13 cellular contexts compared by ENCODE assay signal in genomic region chr1:41447995-41448770, GRCh38. TPM values are rescaled to one million over a fixed set of nuclear protein-coding genes. Genes with fewer than 3 reads are reported as not detected.
A peak's percentile ranks its signal among the peaks of the same experiment; 100 is the strongest.
DNase-seq lines count a peak whose midpoint lies in the region; FAIRE-seq and TF ChIP-seq lines count a peak whose summit lies in the region.
"Had no signal": no experiment of that assay in that cellular context is flagged by ENCODE, and none has a peak within 500 bp of the region (broad histone marks: within the 10 kb centered on the region; RNA-seq: fewer than 3 reads in every experiment).

No MANE protein-coding gene starts in this region.

- peaks cover 20% of the 10 kb centered on the region for H3K4me1 Mint-ChIP-seq in astrocyte (ENCODE audit: low read depth, unreplicated experiment)
- H3K4me1 Mint-ChIP-seq: memory B cell; stimulated activated memory B cell treated with anti-CD40 and anti-IgM and Interleukin-4, amounts not matched to agents 10 μg/mL and 1 μg/mL and 100 μg/mL, for 72 hours had no signal

- peaks cover 5% of the 10 kb centered on the region for H3K9me3 Mint-ChIP-seq in astrocyte (ENCODE audit: unreplicated experiment)
- H3K9me3 Mint-ChIP-seq: stimulated activated memory B cell treated with anti-CD40 and anti-IgM and Interleukin-4, amounts not matched to agents 10 μg/mL and 1 μg/mL and 100 μg/mL, for 72 hours had no signal

- H4K8ac ChIP-seq in neuronal stem cell (ENCODE audit: low read depth, low read length), result no peak overlapping the region

- no peaks in the 10 kb centered on the region for H4K20me1 ChIP-seq in astrocyte (ENCODE audit: insufficient read depth, low read length)

- no peaks in the 10 kb centered on the region for H3K79me1 ChIP-seq in neuronal stem cell (ENCODE audit: low read depth, low read length)

- H3K14ac ChIP-seq in neuronal stem cell (ENCODE audit: low read length), result no peak overlapping the region

- no peak overlapping the region for H3K4me3 Mint-ChIP-seq in astrocyte (ENCODE audit: unreplicated experiment)
- H3K4me3 Mint-ChIP-seq: memory B cell; stimulated activated memory B cell treated with anti-CD40 and anti-IgM and Interleukin-4, amounts not matched to agents 10 μg/mL and 1 μg/mL and 100 μg/mL, for 72 hours had no signal

- H2BK15ac ChIP-seq in neuronal stem cell (ENCODE audit: low read length), result no peak overlapping the region

- no peak overlapping the region for H2BK5ac ChIP-seq in neuronal stem cell (ENCODE audit: low read length)

- no peak overlapping the region for H2BK12ac ChIP-seq in neuronal stem cell (ENCODE audit: low read length)

- WGBS in neuronal stem cell (ENCODE audit: extremely low coverage in 2 of 2, insufficient read length in 2 of 2, insufficient replicate concordance in 1 of 2), 2 donors, result no CpG with 5 or more reads among the region's 8 CpGs
- 78 to 88% (median 80%) methylated on average over 8 of the region's 8 CpGs for WGBS in stomach, 5 donors

- H3K36me3 ChIP-seq in astrocyte (ENCODE audit: insufficient read depth, low read length) (no peaks in the 10 kb centered on the region), neuronal stem cell (replicated peaks in 1 of 2; ENCODE audit: control insufficient read depth in 2 of 2, insufficient read depth in 2 of 2, low read length in 2 of 2) (no peaks in the 10 kb centered on the region), stomach (no peaks in the 10 kb centered on the region)
- H3K36me3 ChIP-seq: WERI-Rb-1 had no signal

- no peak overlapping the region for H3K23ac ChIP-seq in neuronal stem cell (ENCODE audit: low read depth, low read length, poor library complexity)

- no peak overlapping the region for H3K4me3 ChIP-seq in astrocyte (ENCODE audit: insufficient read depth, low read depth, low read length)
- peak overlapping the region in 1 of 2 donors; percentile 32 for H3K4me3 ChIP-seq in neuronal stem cell (ENCODE audit: low read length in 2 of 2)
- H3K4me3 ChIP-seq in stomach, result no peak overlapping the region

- TF ChIP-seq POLR2A in stomach (IDR thresholded peaks at IDR 0.05), result no peak

- DNase-seq in ELR (ENCODE audit: low read depth), result peak; percentile 19
- DNase-seq in NCI-H226, result peak; percentile 41
- DNase-seq in astrocyte (ENCODE audit: low read depth), result no peak
- DNase-seq in neuronal stem cell (ENCODE audit: low spot score), result no peak
- DNase-seq in stomach, result no peak
- no peak for DNase-seq in KBM-7
- no peak for DNase-seq in NCI-H2029 (lab: John Stamatoyannopoulos, UW)
- no peak for DNase-seq in putamen (ENCODE audit: low spot score)
- DNase-seq: activated effector memory CD4-positive, alpha-beta T cell treated with anti-CD3 and anti-CD28 coated beads, Interleukin-2, amount 50 U/mL, for 16 hours had no signal

- peaks cover 4% of the 10 kb centered on the region for H3K4me1 ChIP-seq in astrocyte (ENCODE audit: insufficient read depth, low read length)
- peaks cover 0 to 9% of the 10 kb centered on the region in 2 donors for H3K4me1 ChIP-seq in neuronal stem cell (ENCODE audit: control insufficient read depth in 2 of 2, insufficient read depth in 1 of 2, low read depth in 1 of 2, low read length in 2 of 2)
- H3K4me1 ChIP-seq in stomach, result no peaks in the 10 kb centered on the region

- no peak for FAIRE-seq in astrocyte (lab: Jason Lieb, UNC)

- no peak overlapping the region for H3K4ac ChIP-seq in neuronal stem cell (ENCODE audit: low read length)

- peaks cover 15% of the 10 kb centered on the region for H3K9me3 ChIP-seq in astrocyte (ENCODE audit: insufficient read depth, low read depth, low read length)
- peaks cover 4 to 14% of the 10 kb centered on the region in 2 donors for H3K9me3 ChIP-seq in neuronal stem cell (replicated peaks in 1 of 2; ENCODE audit: control insufficient read depth in 2 of 2, insufficient read depth in 1 of 2, low read depth in 1 of 2, low read length in 2 of 2)
- peaks cover 0 to 17% (median 11%) of the 10 kb centered on the region in 4 donors for H3K9me3 ChIP-seq in stomach

- H3K9ac ChIP-seq in astrocyte (ENCODE audit: low read length) (no peak overlapping the region), neuronal stem cell (ENCODE audit: low read depth, low read length, poor library complexity) (no peak overlapping the region)

- H2BK120ac ChIP-seq in neuronal stem cell (ENCODE audit: low read depth, low read length), result no peak overlapping the region

- no peak for TF ChIP-seq CTCF in astrocyte (IDR thresholded peaks at IDR 0.05; ENCODE audit: insufficient read depth, low read depth, low read length)
- no peak for TF ChIP-seq CTCF in stomach (IDR thresholded peaks at IDR 0.05)

- H3K27ac ChIP-seq in astrocyte (ENCODE audit: low read depth, low read length) (no peak overlapping the region), neuronal stem cell (replicated peaks; ENCODE audit: low read length) (no peak overlapping the region), stomach (no peak overlapping the region)

- in situ Hi-C loops in KBM-7 (cut with MboI; ENCODE audit: low pct_unique_long_range_greater_than_20kb, low sequenced_read_pairs), result no loop called here

- no peak overlapping the region for H4K91ac ChIP-seq in neuronal stem cell (ENCODE audit: low read depth, low read length, poor library complexity)

- H3K79me2 ChIP-seq in astrocyte (ENCODE audit: insufficient read depth, low read length), result no peaks in the 10 kb centered on the region

- no peak overlapping the region for H2AFZ ChIP-seq in astrocyte (ENCODE audit: low read depth, low read length)
- no peak overlapping the region for H2AFZ ChIP-seq in neuronal stem cell (ENCODE audit: low read length)

- intact Hi-C loops in stomach (cut with DNase I; ENCODE audit: low total_unique reads), result no loop called here

- H3K4me2 ChIP-seq in astrocyte (ENCODE audit: low read length) (no peak overlapping the region), neuronal stem cell (ENCODE audit: insufficient read depth, low read length, poor library complexity, severe bottlenecking) (no peak overlapping the region)

- peak overlapping the region; percentile 49 for H3K27ac Mint-ChIP-seq in astrocyte (ENCODE audit: unreplicated experiment)
- H3K27ac Mint-ChIP-seq: memory B cell; stimulated activated memory B cell treated with anti-CD40 and anti-IgM and Interleukin-4, amounts not matched to agents 10 μg/mL and 1 μg/mL and 100 μg/mL, for 72 hours had no signal

- H3K27me3 ChIP-seq in astrocyte (ENCODE audit: insufficient read depth, low read length) (peaks cover 2% of the 10 kb centered on the region), neuronal stem cell (ENCODE audit: control insufficient read depth in 3 of 3, insufficient read depth in 3 of 3, low read depth in 1 of 3, low read length in 3 of 3) (no peaks in the 10 kb centered on the region), stomach (no peaks in the 10 kb centered on the region)

- TF ChIP-seq EP300 in stomach (IDR thresholded peaks at IDR 0.05), result no peak

- H3K18ac ChIP-seq in neuronal stem cell (ENCODE audit: low read length), result peak overlapping the region; percentile 15

- peaks cover 6% of the 10 kb centered on the region for H3K27me3 Mint-ChIP-seq in astrocyte (ENCODE audit: low read depth, unreplicated experiment)

- peak overlapping the region; percentile 5 for H2AK5ac ChIP-seq in neuronal stem cell (ENCODE audit: low read depth, low read length)

- no peaks in the 10 kb centered on the region for H3K36me3 Mint-ChIP-seq in astrocyte (ENCODE audit: low read depth, unreplicated experiment)
- H3K36me3 Mint-ChIP-seq: stimulated activated memory B cell treated with anti-CD40 and anti-IgM and Interleukin-4, amounts not matched to agents 10 μg/mL and 1 μg/mL and 100 μg/mL, for 72 hours had no signal

RNA-seq across cellular contexts. Expression of gene EDN2, which starts 36.3 kb away (rescaled TPM):
- total RNA-seq in astrocyte, result 0.45 TPM in 1 of 2 replicates, not detected in the other
- polyA plus RNA-seq in neuronal stem cell (2013, experiment 1 of 2), result 0.04 TPM
- polyA plus RNA-seq in neuronal stem cell (2013, experiment 2 of 2), result not detected
- total RNA-seq in stomach, result 10 to 100 TPM in 2 of 5 donors, not detected in 3; 16.5 to 71.8 TPM
- polyA plus RNA-seq in stomach, result 1 to 10 TPM; 1.5 to 2.5 (median 2.1) TPM
- total RNA-seq: SK-MEL-5 had no signal

Comparison
In these comparisons a context has a peak if more than half of its experiments do, and no peak if none do; other contexts are left out.
1. DNase-seq: peak in ELR (single experiment) and NCI-H226 (single experiment); none in astrocyte (single experiment), neuronal stem cell (single experiment), stomach (single experiment), KBM-7 (single experiment), NCI-H2029 (single experiment) and putamen (single experiment).